Comparison of ENCODE assay signal across 12 cellular contexts in genomic region chr10:23530079-23530478, GRCh38.
DNase-seq lines count a peak whose midpoint lies in the region; ATAC-seq and TF ChIP-seq lines count a peak whose summit lies in the region.
"Had no signal": no experiment of that assay in that cellular context is flagged by ENCODE, and none has a peak within 500 bp of the region (broad histone marks: within the 10 kb centered on the region; RNA-seq: fewer than 3 reads in every experiment).

No MANE protein-coding gene starts in this region.

- no peak overlapping the region for H3K27ac ChIP-seq in adrenal gland
- no peak overlapping the region for H3K27ac ChIP-seq in gastroesophageal sphincter
- H3K27ac ChIP-seq: sigmoid colon had no signal

- TF ChIP-seq CTCF in GM12865 (IDR thresholded peaks at IDR 0.05; ENCODE audit: insufficient read depth, low read depth, low read length, missing control alignments) = peak; percentile 23
- TF ChIP-seq CTCF in adrenal gland (IDR thresholded peaks at IDR 0.05) = peak; percentile 15 to 54 (median 36)
- peak in 3 of 4 experiments; percentile 21 to 30 (median 21) for TF ChIP-seq CTCF in gastroesophageal sphincter (IDR thresholded peaks at IDR 0.05)

- peak; percentile 7 for DNase-seq in AG08395 (ENCODE audit: low spot score)
- peak; percentile 6 for DNase-seq in GM12865 (ENCODE audit: low read depth)
- no peak for DNase-seq in adrenal gland
- no peak for DNase-seq in posterior cingulate gyrus
- no peak for DNase-seq in activated T-helper 1 cell treated with anti-CD3 and anti-CD28 coated beads, Interleukin-12 subunit alpha, Interleukin-12 subunit beta, Interleukin-2, Interleukin-4 antibody, amounts not matched to agents 30 ng/mL and 10 ng/mL and 1 ng/mL, durations not matched to agents 14 hours and 24 hours and 36 hours (ENCODE audit: low spot score)
- DNase-seq: activated B cell treated with CpG ODN at 0.5 μM for 24 hours; NCI-H69; sigmoid colon; stimulated activated naive CD8-positive, alpha-beta T cell treated with anti-CD3 and anti-CD28 coated beads, Interleukin-15, Interleukin-2, amounts not matched to agents 100 U/mL and 50 U/mL, for 24 hours had no signal

- H3K27me3 Mint-ChIP-seq in activated T-helper 1 cell treated with anti-CD3 and anti-CD28 coated beads, Interleukin-12 subunit alpha, Interleukin-12 subunit beta, Interleukin-2, Interleukin-4 antibody, amounts not matched to agents 30 ng/mL and 10 ng/mL and 1 ng/mL, durations not matched to agents 14 hours and 24 hours and 36 hours (ENCODE audit: insufficient read depth) = no peaks in the 10 kb centered on the region

- no peaks in the 10 kb centered on the region for H3K27me3 ChIP-seq in adrenal gland
- H3K27me3 ChIP-seq in gastroesophageal sphincter = no peaks in the 10 kb centered on the region
- H3K27me3 ChIP-seq: sigmoid colon had no signal

- no peak overlapping the region for H3K27ac Mint-ChIP-seq in activated T-helper 1 cell treated with anti-CD3 and anti-CD28 coated beads, Interleukin-12 subunit alpha, Interleukin-12 subunit beta, Interleukin-2, Interleukin-4 antibody, amounts not matched to agents 30 ng/mL and 10 ng/mL and 1 ng/mL, durations not matched to agents 14 hours and 24 hours and 36 hours
- H3K27ac Mint-ChIP-seq: activated B cell treated with CpG ODN at 0.5 μM for 24 hours had no signal

- TF ChIP-seq EP300 in gastroesophageal sphincter (IDR thresholded peaks at IDR 0.05) = no peak

- H3K9me3 ChIP-seq in adrenal gland (replicated peaks in 1 of 3) (no peaks in the 10 kb centered on the region), gastroesophageal sphincter (no peaks in the 10 kb centered on the region)
- H3K9me3 ChIP-seq: sigmoid colon had no signal

- H3K4me3 Mint-ChIP-seq in activated T-helper 1 cell treated with anti-CD3 and anti-CD28 coated beads, Interleukin-12 subunit alpha, Interleukin-12 subunit beta, Interleukin-2, Interleukin-4 antibody, amounts not matched to agents 30 ng/mL and 10 ng/mL and 1 ng/mL, durations not matched to agents 14 hours and 24 hours and 36 hours = no peak overlapping the region
- H3K4me3 Mint-ChIP-seq: activated B cell treated with CpG ODN at 0.5 μM for 24 hours had no signal

- H3K36me3 ChIP-seq in adrenal gland (replicated peaks in 1 of 2) = no peaks in the 10 kb centered on the region
- H3K36me3 ChIP-seq in gastroesophageal sphincter = no peaks in the 10 kb centered on the region
- H3K36me3 ChIP-seq: sigmoid colon had no signal

- TF ChIP-seq POLR2A in adrenal gland (IDR thresholded peaks at IDR 0.05) (no peak), gastroesophageal sphincter (IDR thresholded peaks at IDR 0.05) (no peak)

- 47 to 55% (median 51%) methylated on average over 2 of the region's 2 CpGs for WGBS in adrenal gland, 4 donors
- 39 to 56% methylated on average over 2 of the region's 2 CpGs for WGBS in gastroesophageal sphincter (ENCODE audit: low coverage in 1 of 2), 2 donors

- no peak for ATAC-seq in gastroesophageal sphincter
- ATAC-seq in GM21529 (IDR thresholded peaks at IDR 0.05; ENCODE audit: unreplicated experiment) = no peak
- no peak for ATAC-seq in GM18868 (IDR thresholded peaks at IDR 0.05; ENCODE audit: unreplicated experiment)
- ATAC-seq: stimulated activated naive CD8-positive, alpha-beta T cell treated with anti-CD3 and anti-CD28 coated beads, Interleukin-15, Interleukin-2, amounts not matched to agents 100 U/mL and 50 U/mL, for 24 hours had no signal

- H3K36me3 Mint-ChIP-seq in activated T-helper 1 cell treated with anti-CD3 and anti-CD28 coated beads, Interleukin-12 subunit alpha, Interleukin-12 subunit beta, Interleukin-2, Interleukin-4 antibody, amounts not matched to agents 30 ng/mL and 10 ng/mL and 1 ng/mL, durations not matched to agents 14 hours and 24 hours and 36 hours (ENCODE audit: low read depth) = no peaks in the 10 kb centered on the region

- intact Hi-C loops in adrenal gland (cut with DNase I) (loop anchor here in 1 of 2 donors (5.0 kb wide), 1 partner anchor 218 kb away; no protein-coding TSS in a partner anchor), posterior cingulate gyrus (cut with DNase I) (no loop called here)
- intact Hi-C loops in activated T-helper 1 cell treated with anti-CD3 and anti-CD28 coated beads, Interleukin-12 subunit alpha, Interleukin-12 subunit beta, Interleukin-2, Interleukin-4 antibody, amounts not matched to agents 30 ng/mL and 10 ng/mL and 1 ng/mL, durations not matched to agents 14 hours and 24 hours and 36 hours (cut with micrococcal nuclease) = loop anchor here (1.0 to 5.0 kb wide), 4 partner anchors 172 to 371 kb away; no protein-coding TSS in a partner anchor

- H3K4me1 Mint-ChIP-seq in activated T-helper 1 cell treated with anti-CD3 and anti-CD28 coated beads, Interleukin-12 subunit alpha, Interleukin-12 subunit beta, Interleukin-2, Interleukin-4 antibody, amounts not matched to agents 30 ng/mL and 10 ng/mL and 1 ng/mL, durations not matched to agents 14 hours and 24 hours and 36 hours (ENCODE audit: low read depth) = peaks cover 19% of the 10 kb centered on the region

- H3K4me3 ChIP-seq in GM12865 (ENCODE audit: low read depth, low read length) (no peak overlapping the region), adrenal gland (no peak overlapping the region), gastroesophageal sphincter (no peak overlapping the region)
- H3K4me3 ChIP-seq: sigmoid colon had no signal

- H3K4me1 ChIP-seq in adrenal gland (replicated peaks in 1 of 2) (no peaks in the 10 kb centered on the region), gastroesophageal sphincter (no peaks in the 10 kb centered on the region)
- H3K4me1 ChIP-seq: sigmoid colon had no signal

- no peaks in the 10 kb centered on the region for H3K9me3 Mint-ChIP-seq in activated T-helper 1 cell treated with anti-CD3 and anti-CD28 coated beads, Interleukin-12 subunit alpha, Interleukin-12 subunit beta, Interleukin-2, Interleukin-4 antibody, amounts not matched to agents 30 ng/mL and 10 ng/mL and 1 ng/mL, durations not matched to agents 14 hours and 24 hours and 36 hours
- H3K9me3 Mint-ChIP-seq: activated B cell treated with CpG ODN at 0.5 μM for 24 hours had no signal

Comparison
In these comparisons a context has a peak if more than half of its experiments do, and no peak if none do; other contexts are left out.
1. DNase-seq: peak in AG08395 (single experiment) and GM12865 (single experiment); none in adrenal gland (0 of 7), posterior cingulate gyrus (0 of 10) and activated T-helper 1 cell treated with anti-CD3 and anti-CD28 coated beads, Interleukin-12 subunit alpha, Interleukin-12 subunit beta, Interleukin-2, Interleukin-4 antibody, amounts not matched to agents 30 ng/mL and 10 ng/mL and 1 ng/mL, durations not matched to agents 14 hours and 24 hours and 36 hours (single experiment).
2. Peak in every context shown above with its lines, with median percentiles within 50 percentile points of each other: CTCF ChIP-seq.